ENCODE assay signal across 15 cellular contexts in genomic region chr4:145307763-145308430, GRCh38.
DNase-seq lines count a peak whose midpoint lies in the region; ATAC-seq and TF ChIP-seq lines count a peak whose summit lies in the region.
"Had no signal": no experiment of that assay in that cellular context is flagged by ENCODE, and none has a peak within 500 bp of the region (broad histone marks: within the 10 kb centered on the region; RNA-seq: fewer than 3 reads in every experiment).

No MANE protein-coding gene starts in this region.

- no TSS peak for BruUV-seq in OCI-LY7 (replicated peaks; lab: Mats Ljungman, UMichigan)

- H3K79me2 ChIP-seq in OCI-LY7 (ENCODE audit: insufficient read depth, low read depth, low read length): no peaks in the 10 kb centered on the region

- no peaks in the 10 kb centered on the region for H4K20me1 ChIP-seq in OCI-LY7 (ENCODE audit: insufficient read depth, low read length)

- peaks cover 10% of the 10 kb centered on the region for H3K9me3 ChIP-seq in OCI-LY7 (ENCODE audit: low read length)
- no peaks in the 10 kb centered on the region for H3K9me3 ChIP-seq in MG63

- peak; percentile 8 for DNase-seq in activated naive CD4-positive, alpha-beta T cell treated with anti-CD3 and anti-CD28 coated beads for 36 hours
- DNase-seq in activated naive CD4-positive, alpha-beta T cell (lab: John Stamatoyannopoulos, UW): no peak
- DNase-seq in OCI-LY7 (ENCODE audit: low spot score): no peak
- peak; percentile 18 for DNase-seq in fibroblast of gingiva (ENCODE audit: low read depth)
- DNase-seq in stimulated activated naive CD8-positive, alpha-beta T cell treated with anti-CD3 and anti-CD28 coated beads, Interleukin-15, amount 100 ng/mL, for 72 hours: no peak
- DNase-seq in MG63: no peak
- no peak for DNase-seq in stimulated activated CD4-positive, alpha-beta T cell treated with anti-CD3 and anti-CD28 coated beads, Interleukin-12 subunit alpha, Interleukin-12 subunit beta, amount 100 ng/mL, for 4 hours
- DNase-seq in NCI-H226: no peak
- DNase-seq: DMS153, Karpas-422, NCI-H1417, NCI-H2029, NCI-H510A treated with DMSO at 0.1 percent for 48 hours, SHP77 treated with DMSO at 0.1 percent for 48 hours had no signal

- intact Hi-C loops in activated naive CD4-positive, alpha-beta T cell treated with anti-CD3 and anti-CD28 coated beads for 36 hours (cut with micrococcal nuclease): loop anchor here (1.0 to 10.0 kb wide), 7 partner anchors 9 to 424 kb away; partner anchors contain the start of genes ABCE1, ANAPC10, MMAA and OTUD4
- intact Hi-C loops in OCI-LY7 (cut with micrococcal nuclease; ENCODE audit: unreplicated experiment): no loop called here

- POLR2A ChIA-PET in OCI-LY7 (lab: Charles Lee): interaction anchor here (0.5 to 0.7 kb wide), 2 partner anchors 100 to 311 kb away, joined by 3 to 5 read pairs; no protein-coding TSS in a partner anchor

- H3K4me2 ChIP-seq in OCI-LY7 (ENCODE audit: low read length): no peak overlapping the region

- H2AFZ ChIP-seq in OCI-LY7 (ENCODE audit: low read length): peak overlapping the region; percentile 55; the same call in 1 of the 2 replicates

- peaks cover 2% of the 10 kb centered on the region for H3K9me3 Mint-ChIP-seq in activated naive CD4-positive, alpha-beta T cell treated with anti-CD3 and anti-CD28 coated beads for 36 hours
- no peaks in the 10 kb centered on the region for H3K9me3 Mint-ChIP-seq in stimulated activated naive CD8-positive, alpha-beta T cell treated with anti-CD3 and anti-CD28 coated beads, Interleukin-15, amount 100 ng/mL, for 72 hours

- H3K27me3 Mint-ChIP-seq in activated naive CD4-positive, alpha-beta T cell treated with anti-CD3 and anti-CD28 coated beads for 36 hours (ENCODE audit: low read depth): peaks cover 4% of the 10 kb centered on the region
- H3K27me3 Mint-ChIP-seq in stimulated activated naive CD8-positive, alpha-beta T cell treated with anti-CD3 and anti-CD28 coated beads, Interleukin-15, amount 100 ng/mL, for 72 hours: no peaks in the 10 kb centered on the region

- H3K36me3 ChIP-seq in OCI-LY7 (ENCODE audit: insufficient read depth, low read length) (no peaks in the 10 kb centered on the region), MG63 (no peaks in the 10 kb centered on the region)

- no peak for TF ChIP-seq CTCF in OCI-LY7 (conservative IDR thresholded peaks at IDR 0.05; ENCODE audit: low read length)

- H3K4me3 Mint-ChIP-seq in activated naive CD4-positive, alpha-beta T cell treated with anti-CD3 and anti-CD28 coated beads for 36 hours: no peak overlapping the region
- peak overlapping the region in 1 of 2 donors; percentile 27 for H3K4me3 Mint-ChIP-seq in stimulated activated naive CD8-positive, alpha-beta T cell treated with anti-CD3 and anti-CD28 coated beads, Interleukin-15, amount 100 ng/mL, for 72 hours
- H3K4me3 Mint-ChIP-seq: B cell had no signal

- peaks cover 34% of the 10 kb centered on the region for H3K4me1 Mint-ChIP-seq in activated naive CD4-positive, alpha-beta T cell treated with anti-CD3 and anti-CD28 coated beads for 36 hours (ENCODE audit: low read depth)
- peaks cover 34% of the 10 kb centered on the region for H3K4me1 Mint-ChIP-seq in stimulated activated naive CD8-positive, alpha-beta T cell treated with anti-CD3 and anti-CD28 coated beads, Interleukin-15, amount 100 ng/mL, for 72 hours
- H3K4me1 Mint-ChIP-seq: B cell had no signal

- no peak overlapping the region for H3K4me3 ChIP-seq in OCI-LY7 (ENCODE audit: low read depth, low read length, poor library complexity, severe bottlenecking)
- no peak overlapping the region for H3K4me3 ChIP-seq in MG63

- no peaks in the 10 kb centered on the region for H3K9me2 ChIP-seq in OCI-LY7 (ENCODE audit: insufficient read depth, low read length)

- CTCF ChIA-PET in activated naive CD4-positive, alpha-beta T cell treated with anti-CD3 and anti-CD28 coated beads for 36 hours (lab: Charles Lee): interaction anchor here (0.7 kb wide), 1 partner anchor 16 kb away, joined by 4 read pairs; no protein-coding TSS in a partner anchor
- CTCF ChIA-PET in OCI-LY7 (lab: Charles Lee; ENCODE audit: unreplicated experiment): no interaction called here

- peaks cover 10% of the 10 kb centered on the region for H3K4me1 ChIP-seq in OCI-LY7 (ENCODE audit: insufficient read depth, low read length, poor library complexity, severe bottlenecking)

- H3K27me3 ChIP-seq in MG63: no peaks in the 10 kb centered on the region

- H3K27ac ChIP-seq in OCI-LY7 (ENCODE audit: low read depth, low read length, poor library complexity, severe bottlenecking): no peak overlapping the region

- peak; percentile 85 for ATAC-seq in stimulated activated naive CD8-positive, alpha-beta T cell treated with anti-CD3 and anti-CD28 coated beads, Interleukin-15, amount 100 ng/mL, for 72 hours

- peak overlapping the region; percentile 72 for H3K27ac Mint-ChIP-seq in activated naive CD4-positive, alpha-beta T cell treated with anti-CD3 and anti-CD28 coated beads for 36 hours
- peak overlapping the region; percentile 34 to 43 for H3K27ac Mint-ChIP-seq in stimulated activated naive CD8-positive, alpha-beta T cell treated with anti-CD3 and anti-CD28 coated beads, Interleukin-15, amount 100 ng/mL, for 72 hours
- H3K27ac Mint-ChIP-seq: B cell had no signal

- H3K36me3 Mint-ChIP-seq in activated naive CD4-positive, alpha-beta T cell treated with anti-CD3 and anti-CD28 coated beads for 36 hours (ENCODE audit: low read depth): no peaks in the 10 kb centered on the region

Comparison
In these comparisons a context has a peak if more than half of its experiments do, and no peak if none do; other contexts are left out.
1. DNase-seq: peak in activated naive CD4-positive, alpha-beta T cell treated with anti-CD3 and anti-CD28 coated beads for 36 hours (single experiment) and fibroblast of gingiva (single experiment); none in activated naive CD4-positive, alpha-beta T cell (0 of 4), OCI-LY7 (single experiment), stimulated activated naive CD8-positive, alpha-beta T cell treated with anti-CD3 and anti-CD28 coated beads, Interleukin-15, amount 100 ng/mL, for 72 hours (0 of 2), MG63 (single experiment), stimulated activated CD4-positive, alpha-beta T cell treated with anti-CD3 and anti-CD28 coated beads, Interleukin-12 subunit alpha, Interleukin-12 subunit beta, amount 100 ng/mL, for 4 hours (single experiment) and NCI-H226 (single experiment).